In genomic region chr3:152376351-152377183, GRCh38 we compare ENCODE assay signal across 9 cellular contexts.
DNase-seq lines count a peak whose midpoint lies in the region; ATAC-seq, FAIRE-seq and TF ChIP-seq lines count a peak whose summit lies in the region.
"Had no signal": no experiment of that assay in that cellular context is flagged by ENCODE, and none has a peak within 500 bp of the region (broad histone marks: within the 10 kb centered on the region; RNA-seq: fewer than 3 reads in every experiment).

No MANE protein-coding gene starts in this region.

- TF ChIP-seq EP300 in HepG2 (IDR thresholded peaks at IDR 0.05; ENCODE audit: low read depth in 2 of 2, low read length in 2 of 2) (no peak), HepG2 (CRISPR knock-in tag; IDR thresholded peaks at IDR 0.05; ENCODE audit: borderline replicate concordance) (no peak), SK-N-SH (IDR thresholded peaks at IDR 0.05; ENCODE audit: borderline replicate concordance in 1 of 2, low read depth in 1 of 2, low read length in 1 of 2) (0 out of 4 replicates have a peak, but pooled peaks of 1 of the 2 experiments have one; percentile 18), upper lobe of left lung (IDR thresholded peaks at IDR 0.05) (no peak)

- no peak for FAIRE-seq in HepG2 (lab: Jason Lieb, UNC)

- WGBS in right lobe of liver (ENCODE audit: insufficient coverage, low coverage, low lambda C conversion rate, missing lambda C conversion rate) = 69% methylated on average over 8 of the region's 9 CpGs
- WGBS in HepG2 (ENCODE audit: low lambda C conversion rate) = 95% methylated on average over 9 of the region's 9 CpGs
- 63% methylated on average over 9 of the region's 9 CpGs for WGBS in SK-N-SH (ENCODE audit: low lambda C conversion rate)
- 64 to 65% methylated on average over 9 of the region's 9 CpGs for WGBS in upper lobe of left lung, 2 donors

- H3K27ac ChIP-seq in right lobe of liver (no peak overlapping the region), HepG2 (ENCODE audit: extremely low read length, insufficient read depth, low read length) (no peak overlapping the region), SK-N-SH (ENCODE audit: low read depth in 2 of 2, low read length in 1 of 2) (peak overlapping the region; percentile 58 to 90; a peak in 3 of 4 replicates), upper lobe of left lung (peak overlapping the region; percentile 33 to 75 (median 64))

- peaks cover 36% of the 10 kb centered on the region for H3K79me2 ChIP-seq in HepG2 (ENCODE audit: insufficient read depth, low read length)
- peaks cover 100% of the 10 kb centered on the region for H3K79me2 ChIP-seq in SK-N-SH (ENCODE audit: insufficient read depth)

- H3K27me3 ChIP-seq in right lobe of liver = no peaks in the 10 kb centered on the region
- H3K27me3 ChIP-seq in HepG2 (ENCODE audit: control insufficient read depth in 1 of 2, insufficient read depth in 2 of 2, low read length in 2 of 2) = no peaks in the 10 kb centered on the region
- H3K27me3 ChIP-seq in SK-N-SH (ENCODE audit: insufficient read depth) = no peaks in the 10 kb centered on the region
- no peaks in the 10 kb centered on the region for H3K27me3 ChIP-seq in upper lobe of left lung
- H3K27me3 ChIP-seq: adrenal gland had no signal

- CTCF ChIA-PET in HepG2 (lab: Yijun Ruan, JAX; ENCODE audit: low intra/inter-chr PET ratio, low total read pairs) = no interaction called here
- CTCF ChIA-PET in SK-N-SH (lab: Yijun Ruan, JAX) = no interaction called here

- no peak for DNase-seq in right lobe of liver
- no peak for DNase-seq in HepG2 (ENCODE audit: low spot score)
- DNase-seq in SK-N-SH = no peak
- peak; percentile 29 for DNase-seq in Right ventricle myocardium superior
- peak in 1 of 2 donors; percentile 47 for DNase-seq in upper lobe of left lung
- DNase-seq in NCI-H2107 (lab: John Stamatoyannopoulos, UW) = no peak
- DNase-seq in DMS153 treated with DMSO at 0.1 percent for 48 hours (lab: John Stamatoyannopoulos, UW; ENCODE audit: unreplicated experiment) = no peak

- intact Hi-C loops in right lobe of liver (cut with DNase I) = no loop called here
- intact Hi-C loops in HepG2 (cut with micrococcal nuclease; ENCODE audit: unreplicated experiment) = no loop called here
- intact Hi-C loops in Right ventricle myocardium superior (cut with DNase I) = no loop called here

- H2AFZ ChIP-seq in HepG2 (ENCODE audit: low read length) = no peak overlapping the region
- H2AFZ ChIP-seq in SK-N-SH (ENCODE audit: low read depth) = no peak overlapping the region

- H3K9me3 ChIP-seq in right lobe of liver (no peaks in the 10 kb centered on the region), HepG2 (ENCODE audit: low read length) (no peaks in the 10 kb centered on the region), SK-N-SH (no peaks in the 10 kb centered on the region), upper lobe of left lung (no peaks in the 10 kb centered on the region)
- H3K9me3 ChIP-seq: adrenal gland had no signal

- POLR2A ChIA-PET in HepG2 (lab: Yijun Ruan, JAX) (no interaction called here), SK-N-SH (lab: Yijun Ruan, JAX) (no interaction called here)

- no peaks in the 10 kb centered on the region for H3K9me2 ChIP-seq in SK-N-SH

- peak; percentile 36 to 43 (median 38) for ATAC-seq in right lobe of liver
- no peak for ATAC-seq in HepG2
- ATAC-seq in HG03025 (IDR thresholded peaks at IDR 0.05; ENCODE audit: low FRiP score, unreplicated experiment) = peak; percentile 76
- peak; percentile 35 for ATAC-seq in Right ventricle myocardium superior (ENCODE audit: poor library complexity)
- peak; percentile 63 to 65 for ATAC-seq in upper lobe of left lung (ENCODE audit: low FRiP score in 2 of 2)

- peaks cover 4% of the 10 kb centered on the region for H4K20me1 ChIP-seq in HepG2 (ENCODE audit: insufficient read depth, low read length)
- peaks cover 32% of the 10 kb centered on the region for H4K20me1 ChIP-seq in SK-N-SH (ENCODE audit: insufficient read depth)

- no peak for TF ChIP-seq POLR2A in right lobe of liver (IDR thresholded peaks at IDR 0.05)
- no peak for TF ChIP-seq POLR2A in HepG2 (IDR thresholded peaks at IDR 0.05; ENCODE audit: insufficient read depth in 1 of 2, low read depth in 2 of 2, low read length in 2 of 2)
- TF ChIP-seq POLR2A in upper lobe of left lung (IDR thresholded peaks at IDR 0.05) = no peak

- H3K36me3 ChIP-seq in right lobe of liver = no peaks in the 10 kb centered on the region
- H3K36me3 ChIP-seq in HepG2 (replicated peaks in 1 of 2; ENCODE audit: control insufficient read depth in 1 of 2, insufficient read depth in 2 of 2, low read length in 2 of 2) = no peaks in the 10 kb centered on the region
- H3K36me3 ChIP-seq in SK-N-SH (replicated peaks in 1 of 2; ENCODE audit: control insufficient read depth in 1 of 2, insufficient read depth in 2 of 2, low read length in 1 of 2) = peaks cover 4 to 16% of the 10 kb centered on the region in 2 experiments
- peaks cover 0 to 4% (median 2%) of the 10 kb centered on the region in 4 donors for H3K36me3 ChIP-seq in upper lobe of left lung
- H3K36me3 ChIP-seq: adrenal gland had no signal

- H3F3A ChIP-seq in SK-N-SH (replicated peaks; ENCODE audit: insufficient read depth) = peaks cover 34% of the 10 kb centered on the region

- in situ Hi-C loops in HepG2 (cut with HindIII; ENCODE audit: extremely low pct_ligation_motif_present, low pct_unique_long_range_greater_than_20kb) = no loop called here

- TF ChIP-seq CTCF in right lobe of liver (IDR thresholded peaks at IDR 0.05) = no peak
- no peak for TF ChIP-seq CTCF in HepG2 (CRISPR knock-in tag; IDR thresholded peaks at IDR 0.05)
- no peak for TF ChIP-seq CTCF in SK-N-SH (IDR thresholded peaks at IDR 0.05)
- TF ChIP-seq CTCF in upper lobe of left lung (IDR thresholded peaks at IDR 0.05) = no peak

- peaks cover 0 to 18% (median 3%) of the 10 kb centered on the region in 4 donors for H3K4me1 ChIP-seq in right lobe of liver
- peaks cover 24% of the 10 kb centered on the region for H3K4me1 ChIP-seq in HepG2 (ENCODE audit: insufficient read depth, low read length)
- peaks cover 0 to 56% of the 10 kb centered on the region in 2 experiments; a peak in 3 of 4 replicates for H3K4me1 ChIP-seq in SK-N-SH (ENCODE audit: control insufficient read depth in 1 of 2, insufficient read depth in 2 of 2, low read depth in 1 of 2, low read length in 1 of 2)
- peaks cover 33 to 68% (median 34%) of the 10 kb centered on the region in 4 donors for H3K4me1 ChIP-seq in upper lobe of left lung

- H3K4me2 ChIP-seq in HepG2 (ENCODE audit: low read depth, low read length) = no peak overlapping the region
- H3K4me2 ChIP-seq in SK-N-SH = peak overlapping the region; percentile 78

- no TSS peak for BruUV-seq in HepG2 (replicated peaks; lab: Mats Ljungman, UMichigan)

- TF ChIP-seq RAD21 in HepG2 (CRISPR knock-in tag; IDR thresholded peaks at IDR 0.05) (no peak), SK-N-SH (IDR thresholded peaks at IDR 0.05; ENCODE audit: low read length) (no peak)

- no peak overlapping the region for H3K4me3 ChIP-seq in right lobe of liver
- H3K4me3 ChIP-seq in HepG2 (replicated peaks in 1 of 3; ENCODE audit: insufficient read depth in 1 of 3, low read depth in 2 of 3, low read length in 3 of 3) = no peak overlapping the region
- peak overlapping the region in 1 of 2 experiments; percentile 37; a peak in 1 of 4 replicates for H3K4me3 ChIP-seq in SK-N-SH (ENCODE audit: low read depth in 2 of 2, low read length in 1 of 2)
- no peak overlapping the region for H3K4me3 ChIP-seq in upper lobe of left lung
- H3K4me3 ChIP-seq: adrenal gland had no signal

- H3K9ac ChIP-seq in HepG2 (ENCODE audit: insufficient read depth, low read depth, low read length) (no peak overlapping the region), SK-N-SH (peak overlapping the region; percentile 53)

TF ChIP-seq in SK-N-SH, 30 proteins besides CTCF, POLR2A, EP300 and RAD21 (continues in another document):
- TF ChIP-seq IRF3 (IDR thresholded peaks at IDR 0.05; ENCODE audit: low read depth, low read length) (no peak), MEF2A (IDR thresholded peaks at IDR 0.05; ENCODE audit: borderline replicate concordance, low read depth) (0 out of 2 replicates have a peak, but pooled peaks have one; percentile 57), TEAD4 (IDR thresholded peaks at IDR 0.05; ENCODE audit: borderline replicate concordance, insufficient read depth) (no peak), EZH2phosphoT487 (IDR thresholded peaks at IDR 0.05; ENCODE audit: borderline replicate concordance, low read depth) (no peak), YY1 (IDR thresholded peaks at IDR 0.05; ENCODE audit: low read depth) (no peak), FOXJ3 (CRISPR knock-in tag; IDR thresholded peaks at IDR 0.05) (no peak), RCOR1 (IDR thresholded peaks at IDR 0.05; ENCODE audit: low read length) (no peak)

Comparison
In these comparisons a context has a peak if more than half of its experiments do, and no peak if none do; other contexts are left out.
1. H3K27ac ChIP-seq: peak in SK-N-SH (2 of 2) and upper lobe of left lung (4 of 4); none in right lobe of liver (0 of 3) and HepG2 (single experiment).